11 cellular contexts compared by ENCODE assay signal in genomic region chr3:46539443-46540005, GRCh38. TPM values are rescaled to one million over a fixed set of nuclear protein-coding genes. Genes with fewer than 3 reads are reported as not detected.
DNase-seq lines count a peak whose midpoint lies in the region; ATAC-seq and TF ChIP-seq lines count a peak whose summit lies in the region.
"Had no signal": no experiment of that assay in that cellular context is flagged by ENCODE, and none has a peak within 500 bp of the region (broad histone marks: within the 10 kb centered on the region; RNA-seq: fewer than 3 reads in every experiment).

No MANE protein-coding gene starts in this region.

- H3K4me3 Mint-ChIP-seq in activated naive CD8-positive, alpha-beta T cell treated with anti-CD3 and anti-CD28 coated beads, Interleukin-2, amount 50 U/mL, for 24 hours = peak overlapping the region; percentile 69

- peaks cover 51% of the 10 kb centered on the region for H3K4me1 ChIP-seq in KMS-11 (ENCODE audit: low read depth, poor library complexity, severe bottlenecking)
- peaks cover 26% of the 10 kb centered on the region for H3K4me1 ChIP-seq in osteoblast (ENCODE audit: insufficient read depth, low read length)
- H3K4me1 ChIP-seq in mammary epithelial cell (ENCODE audit: insufficient read depth, low read length) = no peaks in the 10 kb centered on the region

- H3K36me3 Mint-ChIP-seq in activated naive CD8-positive, alpha-beta T cell treated with anti-CD3 and anti-CD28 coated beads, Interleukin-2, amount 50 U/mL, for 24 hours (ENCODE audit: low read depth) = no peaks in the 10 kb centered on the region

- no peaks in the 10 kb centered on the region for H4K20me1 ChIP-seq in KMS-11 (ENCODE audit: insufficient read depth)
- H4K20me1 ChIP-seq in osteoblast (ENCODE audit: insufficient read depth, low read length) = no peaks in the 10 kb centered on the region
- H4K20me1 ChIP-seq in mammary epithelial cell (ENCODE audit: insufficient read depth, low read length) = no peaks in the 10 kb centered on the region

- H3K9ac ChIP-seq in KMS-11 = peak overlapping the region; percentile 64
- no peak overlapping the region for H3K9ac ChIP-seq in mammary epithelial cell (ENCODE audit: insufficient read depth, low read length)

- H3K4me2 ChIP-seq in KMS-11 = peak overlapping the region; percentile 80
- H3K4me2 ChIP-seq in osteoblast (ENCODE audit: insufficient read depth, low read length) = peak overlapping the region; percentile 79
- H3K4me2 ChIP-seq in mammary epithelial cell (ENCODE audit: insufficient read depth, low read depth, low read length) = no peak overlapping the region

- H3K4me1 Mint-ChIP-seq in activated naive CD8-positive, alpha-beta T cell treated with anti-CD3 and anti-CD28 coated beads, Interleukin-2, amount 50 U/mL, for 24 hours = peaks cover 58% of the 10 kb centered on the region

- 90% methylated on average over 7 of the region's 9 CpGs for WGBS in mammary epithelial cell (ENCODE audit: low coverage, missing lambda C conversion rate)

- H3K9me3 ChIP-seq in osteoblast (ENCODE audit: low read depth, low read length) (no peaks in the 10 kb centered on the region), mammary epithelial cell (replicated peaks; ENCODE audit: insufficient read depth, low read length) (no peaks in the 10 kb centered on the region)

- TF ChIP-seq CTCF in GM06990 (IDR thresholded peaks at IDR 0.05; ENCODE audit: insufficient read depth, low read length, poor library complexity, severe bottlenecking) (no peak), KMS-11 (conservative IDR thresholded peaks at IDR 0.05; ENCODE audit: low read depth, low read length) (no peak), osteoblast (IDR thresholded peaks at IDR 0.05; ENCODE audit: extremely low read depth, low read depth, low read length) (no peak), mammary epithelial cell (conservative IDR thresholded peaks at IDR 0.05 in 1 of 2, IDR thresholded peaks at IDR 0.05 in 1 of 2; ENCODE audit: extremely low read depth in 1 of 2, insufficient read depth in 1 of 2, low read depth in 1 of 2, low read length in 2 of 2) (no peak)

- no peaks in the 10 kb centered on the region for H3K79me2 ChIP-seq in KMS-11 (ENCODE audit: insufficient read depth, low read depth)
- H3K79me2 ChIP-seq in osteoblast (ENCODE audit: insufficient read depth, low read length) = no peaks in the 10 kb centered on the region
- no peaks in the 10 kb centered on the region for H3K79me2 ChIP-seq in mammary epithelial cell (ENCODE audit: insufficient read depth, low read length)

- dilution Hi-C loops in mammary epithelial cell (cut with HindIII; ENCODE audit: low sequenced_read_pairs) = no loop called here

- H3K27ac ChIP-seq in KMS-11 (peak overlapping the region; percentile 96), osteoblast (ENCODE audit: low read depth, low read length) (peak overlapping the region; percentile 67), mammary epithelial cell (ENCODE audit: insufficient read depth, low read depth, low read length) (no peak overlapping the region)
- H3K27ac ChIP-seq: VCaP had no signal

- peak overlapping the region; percentile 31 for H3K4me3 ChIP-seq in GM06990 (replicated peaks; ENCODE audit: low read depth, low read length)
- no peak overlapping the region for H3K4me3 ChIP-seq in KMS-11 (IDR thresholded peaks at IDR 0.05; ENCODE audit: insufficient read depth, low read depth, low read length)
- H3K4me3 ChIP-seq in osteoblast (ENCODE audit: insufficient read depth, low read length) = peak overlapping the region; percentile 62
- no peak overlapping the region for H3K4me3 ChIP-seq in mammary epithelial cell (replicated peaks in 1 of 3; ENCODE audit: insufficient read depth in 1 of 3, low read depth in 2 of 3, low read length in 3 of 3)

- no peaks in the 10 kb centered on the region for H3K36me3 ChIP-seq in GM06990 (ENCODE audit: control insufficient read depth, insufficient read depth, low read length)
- no peaks in the 10 kb centered on the region for H3K36me3 ChIP-seq in KMS-11 (ENCODE audit: insufficient read depth)
- H3K36me3 ChIP-seq in osteoblast (ENCODE audit: insufficient read depth, low read length) = no peaks in the 10 kb centered on the region
- no peaks in the 10 kb centered on the region for H3K36me3 ChIP-seq in mammary epithelial cell (ENCODE audit: insufficient read depth, low read length)

- CTCF ChIA-PET in mammary epithelial cell (lab: Charles Lee; ENCODE audit: low non-redundant PET) = no interaction called here
- CTCF ChIA-PET in HEK293T (lab: Yijun Ruan, JAX) = no interaction called here

- DNase-seq in GM06990 (ENCODE audit: extremely low read depth, insufficient read length) (peak; percentile 58), osteoblast (ENCODE audit: insufficient read length, low spot score, missing footprints) (no peak), COLO668 (lab: John Stamatoyannopoulos, UW; ENCODE audit: unreplicated experiment) (no peak), mammary epithelial cell (no peak), HEK293T (ENCODE audit: extremely low spot score) (no peak), foreskin melanocyte (no peak)
- no peak for DNase-seq in activated naive CD8-positive, alpha-beta T cell treated with anti-CD3 and anti-CD28 coated beads, Interleukin-2, amount 50 U/mL, for 24 hours

- H3K27me3 Mint-ChIP-seq in activated naive CD8-positive, alpha-beta T cell treated with anti-CD3 and anti-CD28 coated beads, Interleukin-2, amount 50 U/mL, for 24 hours = peaks cover 2% of the 10 kb centered on the region

- intact Hi-C loops in mammary epithelial cell (cut with micrococcal nuclease) = no loop called here

- H2AFZ ChIP-seq in KMS-11 (ENCODE audit: low read depth) = peak overlapping the region; percentile 91
- H2AFZ ChIP-seq in osteoblast (ENCODE audit: low read length) = peak overlapping the region; percentile 85
- H2AFZ ChIP-seq in mammary epithelial cell (ENCODE audit: low read depth, low read length) = no peak overlapping the region

- ATAC-seq in activated naive CD8-positive, alpha-beta T cell treated with anti-CD3 and anti-CD28 coated beads, Interleukin-2, amount 50 U/mL, for 24 hours = no peak

- H3K27me3 ChIP-seq in GM06990 (replicated peaks; ENCODE audit: control insufficient read depth, insufficient read depth, low read length) (no peaks in the 10 kb centered on the region), KMS-11 (ENCODE audit: insufficient read depth, low read depth) (no peaks in the 10 kb centered on the region), osteoblast (ENCODE audit: insufficient read depth, low read length) (no peaks in the 10 kb centered on the region), mammary epithelial cell (ENCODE audit: insufficient read depth, low read length) (no peaks in the 10 kb centered on the region)

- BruUV-seq in mammary epithelial cell (replicated peaks; lab: Mats Ljungman, UMichigan) = no TSS peak

- POLR2A ChIA-PET in HEK293T (lab: Yijun Ruan, JAX) = no interaction called here

- in situ Hi-C loops in mammary epithelial cell (cut with MboI; ENCODE audit: low sequenced_read_pairs in 2 of 2) = no loop called here

- peak overlapping the region; percentile 75 for H3K27ac Mint-ChIP-seq in activated naive CD8-positive, alpha-beta T cell treated with anti-CD3 and anti-CD28 coated beads, Interleukin-2, amount 50 U/mL, for 24 hours

- H3K9me3 Mint-ChIP-seq in activated naive CD8-positive, alpha-beta T cell treated with anti-CD3 and anti-CD28 coated beads, Interleukin-2, amount 50 U/mL, for 24 hours = no peaks in the 10 kb centered on the region

TF ChIP-seq in HEK293T, 16 proteins besides CTCF, POLR2A, EP300 and RAD21:
- TF ChIP-seq NFRKB (IDR thresholded peaks at IDR 0.05) (no peak), HDGF (IDR thresholded peaks at IDR 0.05; ENCODE audit: borderline replicate concordance) (no peak), SP1 (IDR thresholded peaks at IDR 0.05) (no peak), ZNF384 (IDR thresholded peaks at IDR 0.05) (no peak), FOXA1 (IDR thresholded peaks at IDR 0.05) (no peak), ARNT (IDR thresholded peaks at IDR 0.05) (no peak), ELF4 (IDR thresholded peaks at IDR 0.05) (no peak), PKNOX1 (IDR thresholded peaks at IDR 0.05) (no peak), LEF1 (IDR thresholded peaks at IDR 0.05; ENCODE audit: borderline replicate concordance) (no peak), TARDBP (IDR thresholded peaks at IDR 0.05) (no peak), BHLHE40 (IDR thresholded peaks at IDR 0.05; ENCODE audit: borderline replicate concordance) (no peak), FOXM1 (IDR thresholded peaks at IDR 0.05; ENCODE audit: borderline replicate concordance) (no peak), FOXK2 (IDR thresholded peaks at IDR 0.05) (no peak), L3MBTL2 (conservative IDR thresholded peaks at IDR 0.05) (no peak), CTBP1 (IDR thresholded peaks at IDR 0.05; ENCODE audit: borderline replicate concordance) (no peak), SUZ12 (IDR thresholded peaks at IDR 0.05) (no peak)

RNA-seq across cellular contexts. Expression of gene LRRC2, which starts 26.6 kb away (rescaled TPM):
- total RNA-seq in osteoblast (4.7 and 5.1 TPM in 2 replicates), mammary epithelial cell (under 1 TPM; under 0.01 to 0.07 TPM)
- 0.03 TPM for polyA plus RNA-seq in mammary epithelial cell
- polyA minus RNA-seq in mammary epithelial cell = not detected
- polyA plus RNA-seq: neural cell had no signal

RNA-seq across cellular contexts. Expression of gene RTP3, which starts 41.7 kb away (rescaled TPM):
- total RNA-seq in osteoblast (not detected in 2 replicates), mammary epithelial cell (not detected)
- not detected for polyA plus RNA-seq in mammary epithelial cell
- not detected for polyA minus RNA-seq in mammary epithelial cell
- total RNA-seq: subcutaneous adipose tissue had no signal
- polyA plus RNA-seq: neural cell had no signal

Comparison
In these comparisons a context has a peak if more than half of its experiments do, and no peak if none do; other contexts are left out.
1. H3K4me3 ChIP-seq: peak in GM06990 (single experiment) and osteoblast (single experiment); none in KMS-11 (single experiment) and mammary epithelial cell (0 of 3).